ENCODE assay signal across 1 cellular context in genomic region chr5:95791751-95792150, GRCh38.
TF ChIP-seq lines count a peak whose summit lies in the region.

No MANE protein-coding gene starts in this region.

TF ChIP-seq in GM23338, 12 proteins besides CTCF, POLR2A, EP300 and RAD21 (continued from another document):
- TF ChIP-seq REST (IDR thresholded peaks at IDR 0.05; ENCODE audit: unreplicated experiment) (no peak), EZH2 (IDR thresholded peaks at IDR 0.05; ENCODE audit: low read depth, unreplicated experiment) (no peak), JUNB (IDR thresholded peaks at IDR 0.05; ENCODE audit: unreplicated experiment) (no peak), ZNF114 (CRISPR knock-in tag; IDR thresholded peaks at IDR 0.05) (no peak), STAT1 (IDR thresholded peaks at IDR 0.05; ENCODE audit: unreplicated experiment) (no peak)
